ENCODE assay signal across 18 cellular contexts in the genomic region with DNA sequence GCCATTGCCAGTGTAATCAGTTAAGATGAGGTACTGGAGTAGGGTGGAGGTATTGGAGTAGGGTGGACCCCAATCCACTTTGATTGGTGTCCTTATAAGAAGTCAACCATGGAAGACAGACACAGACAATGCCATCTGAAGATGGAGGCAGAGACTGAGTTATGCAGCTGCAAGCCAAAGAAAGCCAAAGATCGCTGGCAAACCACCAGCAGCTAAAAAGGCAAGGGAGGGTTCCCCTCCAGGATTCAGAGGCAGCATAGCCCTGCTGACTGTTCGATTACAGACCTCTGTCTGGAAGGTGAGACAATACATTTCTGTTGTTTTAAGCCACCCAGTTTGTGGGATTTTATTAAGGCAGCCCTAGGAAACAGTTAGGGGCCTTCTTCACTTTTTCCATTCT. TPM values are rescaled to one million over a fixed set of nuclear protein-coding genes. Genes with fewer than 3 reads are reported as not detected.
"Had no signal": no experiment of that assay in that cellular context is flagged by ENCODE, and none has a peak within 500 bp of the region (broad histone marks: within the 10 kb centered on the region; RNA-seq: fewer than 3 reads in every experiment).

No MANE protein-coding gene starts in this region.

- H3K4me1 ChIP-seq: colonic mucosa, right lobe of liver, suprapubic skin, upper lobe of right lung had no signal

- H3K27ac ChIP-seq: cardiac muscle cell, colonic mucosa, neutrophil, right lobe of liver, suprapubic skin, upper lobe of right lung had no signal

- H3K9me3 ChIP-seq: colonic mucosa, neutrophil, right lobe of liver, suprapubic skin, upper lobe of right lung had no signal

- H3K36me3 ChIP-seq: cardiac muscle cell, colonic mucosa, neutrophil, right lobe of liver, suprapubic skin, upper lobe of right lung had no signal

- DNase-seq: activated gamma-delta T cell; activated naive CD8-positive, alpha-beta T cell treated with anti-CD3 and anti-CD28 coated beads for 36 hours; activated T-cell treated with anti-CD3 and anti-CD28 coated beads, Interleukin-2, amount 50 U/mL, for 48 hours; anterior cingulate cortex; colonic mucosa; effector CD4-positive, alpha-beta T cell; immature natural killer cell; naive thymus-derived CD8-positive, alpha-beta T cell; right lobe of liver; stimulated activated CD4-positive, alpha-beta T cell treated with anti-CD3 and anti-CD28 coated beads, Interleukin-2, amount 100 ng/mL, for 24 hours; stimulated activated naive CD4-positive, alpha-beta T cell treated with Interleukin-2 at 50 U/mL for 16 hours; upper lobe of right lung had no signal

- H3K27me3 ChIP-seq: cardiac muscle cell, colonic mucosa, right lobe of liver, suprapubic skin, upper lobe of right lung had no signal

- H3K4me3 ChIP-seq: cardiac muscle cell, colonic mucosa, right lobe of liver, suprapubic skin, upper lobe of right lung had no signal

- ATAC-seq: activated CD4-positive, CD25-positive, alpha-beta regulatory T cell treated with anti-CD3 and anti-CD28 coated beads, Interleukin-2, amount 50 U/mL, for 24 hours; naive thymus-derived CD8-positive, alpha-beta T cell; right lobe of liver; upper lobe of right lung had no signal

RNA-seq across cellular contexts. Expression of gene CKMT2, which starts 30.5 kb away (rescaled TPM):
- total RNA-seq: activated naive CD8-positive, alpha-beta T cell treated with anti-CD3 and anti-CD28 coated beads for 36 hours; endothelial cell of umbilical vein; glomerular endothelial cell had no signal
- polyA plus RNA-seq: endothelial cell of umbilical vein; naive thymus-derived CD8-positive, alpha-beta T cell had no signal
